In the genomic region with DNA sequence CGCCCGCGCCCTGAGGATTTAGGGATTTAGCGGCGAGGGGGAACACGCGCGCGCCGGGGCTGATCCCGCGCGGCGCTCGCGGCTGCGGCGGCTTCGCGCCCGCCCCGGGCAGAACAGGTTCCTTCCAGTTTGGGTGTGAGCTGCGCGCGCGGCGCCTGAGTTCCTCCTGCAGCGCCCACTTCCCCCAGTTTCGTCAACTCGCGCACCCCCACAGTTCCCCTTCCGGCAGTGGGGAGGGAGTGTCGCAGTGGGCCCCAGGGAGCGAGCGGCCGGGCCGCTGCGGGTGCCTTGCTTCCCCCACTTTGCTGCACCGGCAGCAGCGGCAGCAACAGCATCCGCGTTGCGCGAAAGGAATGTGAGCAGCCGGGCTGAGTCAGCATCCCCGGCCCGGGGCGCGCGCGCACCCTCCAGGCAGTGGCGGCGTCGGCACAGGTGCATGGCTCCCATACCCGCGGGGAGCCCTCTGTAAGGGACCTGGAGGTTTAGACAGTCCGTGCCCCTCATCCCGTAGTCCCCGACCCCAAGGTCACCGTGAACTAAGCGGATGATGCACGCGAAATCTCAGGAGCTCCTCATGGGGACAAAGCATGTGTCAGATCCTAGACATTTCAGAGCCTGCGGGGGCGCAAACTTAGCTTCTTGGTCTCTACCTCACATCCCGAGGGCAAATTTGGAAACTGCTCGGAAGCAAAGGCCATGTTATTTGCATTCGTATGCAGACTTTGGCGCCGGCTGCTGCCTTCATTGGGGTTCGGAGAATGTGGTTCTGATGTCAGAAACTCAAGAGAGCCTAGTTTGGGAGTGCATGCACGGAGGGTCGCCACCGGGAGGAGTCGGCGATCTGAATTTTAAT, we compare ENCODE assay signal across 1 cellular context.
TF ChIP-seq lines count a peak whose summit lies in the region.

No MANE protein-coding gene starts in this region.

TF ChIP-seq in HepG2, 621 proteins besides CTCF, POLR2A, EP300 and RAD21 (continued from another document and continues in another):
- TF ChIP-seq, protein P1, sequence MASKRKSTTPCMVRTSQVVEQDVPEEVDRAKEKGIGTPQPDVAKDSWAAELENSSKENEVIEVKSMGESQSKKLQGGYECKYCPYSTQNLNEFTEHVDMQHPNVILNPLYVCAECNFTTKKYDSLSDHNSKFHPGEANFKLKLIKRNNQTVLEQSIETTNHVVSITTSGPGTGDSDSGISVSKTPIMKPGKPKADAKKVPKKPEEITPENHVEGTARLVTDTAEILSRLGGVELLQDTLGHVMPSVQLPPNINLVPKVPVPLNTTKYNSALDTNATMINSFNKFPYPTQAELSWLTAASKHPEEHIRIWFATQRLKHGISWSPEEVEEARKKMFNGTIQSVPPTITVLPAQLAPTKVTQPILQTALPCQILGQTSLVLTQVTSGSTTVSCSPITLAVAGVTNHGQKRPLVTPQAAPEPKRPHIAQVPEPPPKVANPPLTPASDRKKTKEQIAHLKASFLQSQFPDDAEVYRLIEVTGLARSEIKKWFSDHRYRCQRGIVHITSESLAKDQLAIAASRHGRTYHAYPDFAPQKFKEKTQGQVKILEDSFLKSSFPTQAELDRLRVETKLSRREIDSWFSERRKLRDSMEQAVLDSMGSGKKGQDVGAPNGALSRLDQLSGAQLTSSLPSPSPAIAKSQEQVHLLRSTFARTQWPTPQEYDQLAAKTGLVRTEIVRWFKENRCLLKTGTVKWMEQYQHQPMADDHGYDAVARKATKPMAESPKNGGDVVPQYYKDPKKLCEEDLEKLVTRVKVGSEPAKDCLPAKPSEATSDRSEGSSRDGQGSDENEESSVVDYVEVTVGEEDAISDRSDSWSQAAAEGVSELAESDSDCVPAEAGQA (IDR thresholded peaks at IDR 0.05; ENCODE audit: low read depth): 0 out of 2 replicates have a peak, but pooled peaks have one; percentile 59
- TF ChIP-seq, protein P1 (CRISPR knock-in tag; IDR thresholded peaks at IDR 0.05; ENCODE audit: borderline replicate concordance): no peak
- peak; percentile 22; the same call in 1 of the 2 replicates for TF ChIP-seq TBP (CRISPR knock-in tag; IDR thresholded peaks at IDR 0.05)
- no peak for TF ChIP-seq NONO (IDR thresholded peaks at IDR 0.05)
- TF ChIP-seq NONO (CRISPR knock-in tag; conservative IDR thresholded peaks at IDR 0.05): peak; percentile 75
- TF ChIP-seq SMAD9 (CRISPR knock-in tag; IDR thresholded peaks at IDR 0.05): peak; percentile 21; the same call in 1 of the 2 replicates
- no peak for TF ChIP-seq NBN (conservative IDR thresholded peaks at IDR 0.05)
- peak; percentile 42 for TF ChIP-seq NFKB2 (CRISPR knock-in tag; IDR thresholded peaks at IDR 0.05; ENCODE audit: borderline replicate concordance)
- peak; percentile 91 for TF ChIP-seq ZC3H4 (CRISPR knock-in tag; IDR thresholded peaks at IDR 0.05; ENCODE audit: borderline replicate concordance)
- TF ChIP-seq ZNF781 (CRISPR knock-in tag; IDR thresholded peaks at IDR 0.05; ENCODE audit: borderline replicate concordance, not compliant biosample characterization): peak; percentile 73
- peak; percentile 93 for TF ChIP-seq RBFOX2 (IDR thresholded peaks at IDR 0.05; ENCODE audit: low read depth, low read length)
- TF ChIP-seq ZNF615 (CRISPR knock-in tag; IDR thresholded peaks at IDR 0.05; ENCODE audit: borderline replicate concordance): 0 out of 2 replicates have a peak, but pooled peaks have one; percentile 25
- no peak for TF ChIP-seq ZNF850 (CRISPR knock-in tag; conservative IDR thresholded peaks at IDR 0.05)
- TF ChIP-seq REPIN1 (CRISPR knock-in tag; IDR thresholded peaks at IDR 0.05; ENCODE audit: borderline replicate concordance, low read depth): peak; percentile 37; the same call in 1 of the 2 replicates
- TF ChIP-seq NFYC (CRISPR knock-in tag; IDR thresholded peaks at IDR 0.05): no peak
- 0 out of 2 replicates have a peak, but pooled peaks have one; percentile 52 for TF ChIP-seq ZSCAN29 (CRISPR knock-in tag; conservative IDR thresholded peaks at IDR 0.05)
- TF ChIP-seq PATZ1 (CRISPR knock-in tag; IDR thresholded peaks at IDR 0.05): peak; percentile 42; the same call in 1 of the 2 replicates
- TF ChIP-seq, protein P2, sequence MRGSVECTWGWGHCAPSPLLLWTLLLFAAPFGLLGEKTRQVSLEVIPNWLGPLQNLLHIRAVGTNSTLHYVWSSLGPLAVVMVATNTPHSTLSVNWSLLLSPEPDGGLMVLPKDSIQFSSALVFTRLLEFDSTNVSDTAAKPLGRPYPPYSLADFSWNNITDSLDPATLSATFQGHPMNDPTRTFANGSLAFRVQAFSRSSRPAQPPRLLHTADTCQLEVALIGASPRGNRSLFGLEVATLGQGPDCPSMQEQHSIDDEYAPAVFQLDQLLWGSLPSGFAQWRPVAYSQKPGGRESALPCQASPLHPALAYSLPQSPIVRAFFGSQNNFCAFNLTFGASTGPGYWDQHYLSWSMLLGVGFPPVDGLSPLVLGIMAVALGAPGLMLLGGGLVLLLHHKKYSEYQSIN (CRISPR knock-in tag; IDR thresholded peaks at IDR 0.05; ENCODE audit: borderline replicate concordance): no peak
- TF ChIP-seq ZNF770 (CRISPR knock-in tag; IDR thresholded peaks at IDR 0.05): peak; percentile 29; the same call in 1 of the 2 replicates
- no peak for TF ChIP-seq MBD4 (IDR thresholded peaks at IDR 0.05; ENCODE audit: borderline replicate concordance, low read length)
- no peak for TF ChIP-seq ZNF674 (CRISPR knock-in tag; IDR thresholded peaks at IDR 0.05; ENCODE audit: low read depth)
- TF ChIP-seq ZNF335 (CRISPR knock-in tag; IDR thresholded peaks at IDR 0.05): no peak; the same call in 1 of the 2 replicates
- no peak for TF ChIP-seq ZNF550 (CRISPR knock-in tag; IDR thresholded peaks at IDR 0.05; ENCODE audit: borderline replicate concordance)
- TF ChIP-seq ZNF547 (CRISPR knock-in tag; IDR thresholded peaks at IDR 0.05): peak; percentile 50; the same call in 1 of the 2 replicates
- no peak for TF ChIP-seq HCFC1 (IDR thresholded peaks at IDR 0.05; ENCODE audit: low read depth, low read length)
- TF ChIP-seq, protein P3, sequence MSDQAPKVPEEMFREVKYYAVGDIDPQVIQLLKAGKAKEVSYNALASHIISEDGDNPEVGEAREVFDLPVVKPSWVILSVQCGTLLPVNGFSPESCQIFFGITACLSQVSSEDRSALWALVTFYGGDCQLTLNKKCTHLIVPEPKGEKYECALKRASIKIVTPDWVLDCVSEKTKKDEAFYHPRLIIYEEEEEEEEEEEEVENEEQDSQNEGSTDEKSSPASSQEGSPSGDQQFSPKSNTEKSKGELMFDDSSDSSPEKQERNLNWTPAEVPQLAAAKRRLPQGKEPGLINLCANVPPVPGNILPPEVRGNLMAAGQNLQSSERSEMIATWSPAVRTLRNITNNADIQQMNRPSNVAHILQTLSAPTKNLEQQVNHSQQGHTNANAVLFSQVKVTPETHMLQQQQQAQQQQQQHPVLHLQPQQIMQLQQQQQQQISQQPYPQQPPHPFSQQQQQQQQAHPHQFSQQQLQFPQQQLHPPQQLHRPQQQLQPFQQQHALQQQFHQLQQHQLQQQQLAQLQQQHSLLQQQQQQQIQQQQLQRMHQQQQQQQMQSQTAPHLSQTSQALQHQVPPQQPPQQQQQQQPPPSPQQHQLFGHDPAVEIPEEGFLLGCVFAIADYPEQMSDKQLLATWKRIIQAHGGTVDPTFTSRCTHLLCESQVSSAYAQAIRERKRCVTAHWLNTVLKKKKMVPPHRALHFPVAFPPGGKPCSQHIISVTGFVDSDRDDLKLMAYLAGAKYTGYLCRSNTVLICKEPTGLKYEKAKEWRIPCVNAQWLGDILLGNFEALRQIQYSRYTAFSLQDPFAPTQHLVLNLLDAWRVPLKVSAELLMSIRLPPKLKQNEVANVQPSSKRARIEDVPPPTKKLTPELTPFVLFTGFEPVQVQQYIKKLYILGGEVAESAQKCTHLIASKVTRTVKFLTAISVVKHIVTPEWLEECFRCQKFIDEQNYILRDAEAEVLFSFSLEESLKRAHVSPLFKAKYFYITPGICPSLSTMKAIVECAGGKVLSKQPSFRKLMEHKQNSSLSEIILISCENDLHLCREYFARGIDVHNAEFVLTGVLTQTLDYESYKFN (CRISPR knock-in tag; conservative IDR thresholded peaks at IDR 0.05): peak; percentile 27
- TF ChIP-seq KDM2A (CRISPR knock-in tag; IDR thresholded peaks at IDR 0.05; ENCODE audit: borderline replicate concordance, low read depth): peak; percentile 82; the same call in 1 of the 2 replicates
- TF ChIP-seq, protein P4, sequence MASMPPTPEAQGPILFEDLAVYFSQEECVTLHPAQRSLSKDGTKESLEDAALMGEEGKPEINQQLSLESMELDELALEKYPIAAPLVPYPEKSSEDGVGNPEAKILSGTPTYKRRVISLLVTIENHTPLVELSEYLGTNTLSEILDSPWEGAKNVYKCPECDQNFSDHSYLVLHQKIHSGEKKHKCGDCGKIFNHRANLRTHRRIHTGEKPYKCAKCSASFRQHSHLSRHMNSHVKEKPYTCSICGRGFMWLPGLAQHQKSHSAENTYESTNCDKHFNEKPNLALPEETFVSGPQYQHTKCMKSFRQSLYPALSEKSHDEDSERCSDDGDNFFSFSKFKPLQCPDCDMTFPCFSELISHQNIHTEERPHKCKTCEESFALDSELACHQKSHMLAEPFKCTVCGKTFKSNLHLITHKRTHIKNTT (CRISPR knock-in tag; IDR thresholded peaks at IDR 0.05): no peak
- 0 out of 2 replicates have a peak, but pooled peaks have one; percentile 10 for TF ChIP-seq RCOR2 (CRISPR knock-in tag; IDR thresholded peaks at IDR 0.05)
- TF ChIP-seq ZNF350 (CRISPR knock-in tag; IDR thresholded peaks at IDR 0.05; ENCODE audit: borderline replicate concordance, low read depth): peak; percentile 59
- no peak; the same call in 1 of the 2 replicates for TF ChIP-seq GLI4 (CRISPR knock-in tag; IDR thresholded peaks at IDR 0.05; ENCODE audit: borderline replicate concordance)
- peak; percentile 47; the same call in 1 of the 2 replicates for TF ChIP-seq ZNF256 (CRISPR knock-in tag; conservative IDR thresholded peaks at IDR 0.05)
- TF ChIP-seq THYN1 (CRISPR knock-in tag; IDR thresholded peaks at IDR 0.05; ENCODE audit: borderline replicate concordance, low read depth): 0 out of 2 replicates have a peak, but pooled peaks have one; percentile 11
- peak; percentile 17; the same call in 1 of the 2 replicates for TF ChIP-seq ZNF563 (CRISPR knock-in tag; IDR thresholded peaks at IDR 0.05)
- peak; percentile 73; the same call in 1 of the 2 replicates for TF ChIP-seq ZNF790 (CRISPR knock-in tag; IDR thresholded peaks at IDR 0.05; ENCODE audit: borderline replicate concordance)
- TF ChIP-seq ZNF317 (CRISPR knock-in tag; IDR thresholded peaks at IDR 0.05): peak; percentile 69
- peak; percentile 79; the same call in 1 of the 2 replicates for TF ChIP-seq ZNF343 (CRISPR knock-in tag; IDR thresholded peaks at IDR 0.05)
- TF ChIP-seq HNF4G (IDR thresholded peaks at IDR 0.05; ENCODE audit: borderline replicate concordance, low read depth, low read length): no peak
- TF ChIP-seq HNF4G (CRISPR knock-in tag; IDR thresholded peaks at IDR 0.05; ENCODE audit: borderline replicate concordance, low read depth): no peak
- peak; percentile 57 for TF ChIP-seq BORCS8-MEF2B (CRISPR knock-in tag; IDR thresholded peaks at IDR 0.05)
- peak; percentile 72; the same call in 1 of the 2 replicates for TF ChIP-seq ZNF780A (CRISPR knock-in tag; IDR thresholded peaks at IDR 0.05)
- no peak for TF ChIP-seq PRPF4 (IDR thresholded peaks at IDR 0.05; ENCODE audit: low read depth, low read length, poor library complexity, severe bottlenecking)
